30 cellular contexts compared by ENCODE assay signal in genomic region chr5:40045429-40045828, GRCh38.
"Had no signal": no experiment of that assay in that cellular context is flagged by ENCODE, and none has a peak within 500 bp of the region (broad histone marks: within the 10 kb centered on the region; RNA-seq: fewer than 3 reads in every experiment).

No MANE protein-coding gene starts in this region.

- H3K4me3 Mint-ChIP-seq: activated naive CD8-positive, alpha-beta T cell; activated T-cell treated with anti-CD3 and anti-CD28 coated beads, Interleukin-2, amount 50 U/mL, for 72 hours; central memory CD8-positive, alpha-beta T cell; naive thymus-derived CD8-positive, alpha-beta T cell; neural crest cell; stimulated activated memory B cell treated with anti-CD40 and anti-IgM and Interleukin-4, amounts not matched to agents 10 μg/mL and 1 μg/mL and 100 μg/mL, for 72 hours; stimulated activated naive CD8-positive, alpha-beta T cell treated with anti-CD3 and anti-CD28 coated beads, Interleukin-15, amount 100 ng/mL, for 72 hours; type B pancreatic cell had no signal

- H3K79me2 ChIP-seq: hepatocyte, parathyroid adenoma had no signal

- DNase-seq: activated CD4-positive, alpha-beta T cell treated with anti-CD3 and anti-CD28 coated beads for 4 hours; activated CD4-positive, alpha-beta T cell treated with anti-CD3 and anti-CD28 coated beads, Interleukin-2, amount 50 U/mL, for 4 hours; activated naive CD4-positive, alpha-beta T cell; activated T-cell treated with anti-CD3 and anti-CD28 coated beads for 4 hours; activated T-cell treated with anti-CD3 and anti-CD28 coated beads, Interleukin-2, amount 50 U/mL, for 72 hours; anterior cingulate cortex; effector CD8-positive, alpha-beta T cell; gastrocnemius medialis; glutamatergic neuron; islet precursor cell; left ventricle myocardium superior; midbrain; naive thymus-derived CD8-positive, alpha-beta T cell; occipital lobe; psoas muscle; sigmoid colon; stimulated activated CD4-positive, alpha-beta T cell treated with anti-CD3 and anti-CD28 coated beads, Interleukin-1b, Interleukin-23, amount 100 ng/mL, for 48 hours; stimulated activated CD4-positive, alpha-beta T cell treated with anti-CD3 and anti-CD28 coated beads, Interleukin-4, amount 100 ng/mL, for 4 hours; stimulated activated CD8-positive, alpha-beta memory T cell treated with anti-CD3 and anti-CD28 coated beads, Interleukin-4, amount 100 ng/mL, for 48 hours; stimulated activated naive CD8-positive, alpha-beta T cell treated with anti-CD3 and anti-CD28 coated beads, Interleukin-15, amount 100 ng/mL, for 72 hours; substantia nigra had no signal

- H3K4me1 Mint-ChIP-seq: central memory CD8-positive, alpha-beta T cell; neural crest cell; stimulated activated naive CD8-positive, alpha-beta T cell treated with anti-CD3 and anti-CD28 coated beads, Interleukin-15, amount 100 ng/mL, for 72 hours had no signal

- H3K27me3 ChIP-seq: gastrocnemius medialis, hepatocyte, sigmoid colon, vagina had no signal

- H3K4me3 ChIP-seq: gastrocnemius medialis, hepatocyte, psoas muscle, sigmoid colon, smooth muscle cell, vagina had no signal

- H3K4me2 ChIP-seq: hepatocyte, smooth muscle cell had no signal

- H3K4me1 ChIP-seq: gastrocnemius medialis, parathyroid adenoma, psoas muscle, vagina had no signal

- H3K9me3 ChIP-seq: gastrocnemius medialis, psoas muscle, sigmoid colon, vagina had no signal

- H3K27ac ChIP-seq: gastrocnemius medialis, hepatocyte, parathyroid adenoma, psoas muscle, vagina had no signal

- ATAC-seq: activated T-cell treated with anti-CD3 and anti-CD28 coated beads, Interleukin-2, amount 50 U/mL, for 72 hours; gastrocnemius medialis; left ventricle myocardium superior; naive thymus-derived CD8-positive, alpha-beta T cell; psoas muscle; stimulated activated memory B cell treated with anti-CD40 and anti-IgM and Interleukin-4, amounts not matched to agents 10 μg/mL and 1 μg/mL and 100 μg/mL, for 72 hours; stimulated activated naive CD8-positive, alpha-beta T cell treated with anti-CD3 and anti-CD28 coated beads, Interleukin-15, amount 100 ng/mL, for 72 hours had no signal

- H3K9me3 Mint-ChIP-seq: central memory CD8-positive, alpha-beta T cell; neural crest cell; stimulated activated memory B cell treated with anti-CD40 and anti-IgM and Interleukin-4, amounts not matched to agents 10 μg/mL and 1 μg/mL and 100 μg/mL, for 72 hours; type B pancreatic cell had no signal

- H3K36me3 Mint-ChIP-seq: activated naive CD8-positive, alpha-beta T cell; stimulated activated memory B cell treated with anti-CD40 and anti-IgM and Interleukin-4, amounts not matched to agents 10 μg/mL and 1 μg/mL and 100 μg/mL, for 72 hours; type B pancreatic cell had no signal

- H3K27ac Mint-ChIP-seq: activated naive CD8-positive, alpha-beta T cell; activated T-cell treated with anti-CD3 and anti-CD28 coated beads, Interleukin-2, amount 50 U/mL, for 72 hours; naive thymus-derived CD8-positive, alpha-beta T cell; stimulated activated memory B cell treated with anti-CD40 and anti-IgM and Interleukin-4, amounts not matched to agents 10 μg/mL and 1 μg/mL and 100 μg/mL, for 72 hours; stimulated activated naive CD8-positive, alpha-beta T cell treated with anti-CD3 and anti-CD28 coated beads, Interleukin-15, amount 100 ng/mL, for 72 hours; type B pancreatic cell had no signal

- H3K27me3 Mint-ChIP-seq: activated naive CD8-positive, alpha-beta T cell; central memory CD8-positive, alpha-beta T cell; stimulated activated memory B cell treated with anti-CD40 and anti-IgM and Interleukin-4, amounts not matched to agents 10 μg/mL and 1 μg/mL and 100 μg/mL, for 72 hours; stimulated activated naive CD8-positive, alpha-beta T cell treated with anti-CD3 and anti-CD28 coated beads, Interleukin-15, amount 100 ng/mL, for 72 hours had no signal

- H3K36me3 ChIP-seq: gastrocnemius medialis, sigmoid colon, vagina had no signal
